In genomic region chr7:94376281-94376680, GRCh38 we compare ENCODE assay signal across 2 cellular contexts.
TF ChIP-seq lines count a peak whose summit lies in the region.

No MANE protein-coding gene starts in this region.

TF ChIP-seq in SK-N-SH, 30 proteins besides CTCF, POLR2A, EP300 and RAD21 (continued from another document):
- TF ChIP-seq REST (IDR thresholded peaks at IDR 0.05; ENCODE audit: low read depth, low read length) (no peak), RFX5 (IDR thresholded peaks at IDR 0.05; ENCODE audit: low read length) (no peak), MAX (IDR thresholded peaks at IDR 0.05; ENCODE audit: low read depth) (no peak), GATA2 (CRISPR knock-in tag; IDR thresholded peaks at IDR 0.05) (no peak), TAF1 (IDR thresholded peaks at IDR 0.05; ENCODE audit: borderline replicate concordance, low read depth, low read length) (no peak), EZH2phosphoT487 (IDR thresholded peaks at IDR 0.05; ENCODE audit: borderline replicate concordance, low read depth) (no peak), GABPA (IDR thresholded peaks at IDR 0.05; ENCODE audit: low read depth) (no peak), RXRA (IDR thresholded peaks at IDR 0.05; ENCODE audit: borderline replicate concordance, low read depth) (no peak), USF2 (IDR thresholded peaks at IDR 0.05; ENCODE audit: borderline replicate concordance, low read depth, low read length) (no peak), ELF1 (IDR thresholded peaks at IDR 0.05) (no peak), YY1 (IDR thresholded peaks at IDR 0.05; ENCODE audit: low read depth) (no peak), TCF12 (IDR thresholded peaks at IDR 0.05) (no peak), NFIC (IDR thresholded peaks at IDR 0.05; ENCODE audit: borderline replicate concordance) (no peak)
TF ChIP-seq in SK-N-SH: peak in this region for 0.

TF ChIP-seq in SK-N-SH treated with all-trans-retinoic acid at 6 μM for 48 hours, 23 proteins besides CTCF, POLR2A, EP300 and RAD21 (continued from another document):
- no peak for TF ChIP-seq CSRNP3 (CRISPR knock-in tag; IDR thresholded peaks at IDR 0.05)
